Comparison of ENCODE assay signal across 19 cellular contexts in genomic region chr1:172673761-172674160, GRCh38. TPM values are rescaled to one million over a fixed set of nuclear protein-coding genes. Genes with fewer than 3 reads are reported as not detected.
"Had no signal": no experiment of that assay in that cellular context is flagged by ENCODE, and none has a peak within 500 bp of the region (broad histone marks: within the 10 kb centered on the region; RNA-seq: fewer than 3 reads in every experiment).

No MANE protein-coding gene starts in this region.

- H3K4me1 ChIP-seq: ascending aorta, lower lobe of right lung, prostate gland, testis had no signal

- H3K9me3 ChIP-seq: ascending aorta, lower lobe of right lung, prostate gland, testis had no signal

- H3K4me3 ChIP-seq: ascending aorta, lower lobe of right lung, prostate gland, testis had no signal

- H3K27me3 ChIP-seq: ascending aorta, testis had no signal

- H3K27ac ChIP-seq: ascending aorta, lower lobe of right lung, prostate gland, testis had no signal

- ATAC-seq: activated naive CD8-positive, alpha-beta T cell treated with anti-CD3 and anti-CD28 coated beads, Interleukin-2, amount 50 U/mL, for 24 hours; left cardiac atrium; lower lobe of right lung; naive thymus-derived CD8-positive, alpha-beta T cell; sciatic nerve; stimulated activated naive CD8-positive, alpha-beta T cell treated with anti-CD3 and anti-CD28 coated beads, Interleukin-15, Interleukin-2, amounts not matched to agents 100 U/mL and 50 U/mL, for 24 hours had no signal

- H3K36me3 ChIP-seq: ascending aorta, lower lobe of right lung, prostate gland had no signal

- DNase-seq: activated CD4-positive, alpha-beta T cell treated with anti-CD3 and anti-CD28 coated beads, Interleukin-2, amount 50 U/mL, for 48 hours; activated CD4-positive, CD25-positive, alpha-beta regulatory T cell treated with anti-CD3 and anti-CD28 coated beads, Interleukin-2, amount 50 U/mL, for 72 hours; activated CD8-positive, alpha-beta memory T cell treated with anti-CD3 and anti-CD28 coated beads, Interleukin-2, amount 50 U/mL, for 4 hours; activated naive CD4-positive, alpha-beta T cell treated with Interleukin-2 at 50 U/mL for 16 hours; activated naive CD8-positive, alpha-beta T cell treated with anti-CD3 and anti-CD28 coated beads, Interleukin-2, amount 50 U/mL, for 24 hours; caudate nucleus; hypothalamus; left cardiac atrium; lower lobe of right lung; naive thymus-derived CD8-positive, alpha-beta T cell; nucleus accumbens; stimulated activated CD4-positive, alpha-beta T cell treated with anti-CD3 and anti-CD28 coated beads, Interleukin-12 subunit alpha, Interleukin-12 subunit beta, amount 100 ng/mL, for 4 hours; stimulated activated naive CD8-positive, alpha-beta T cell treated with anti-CD3 and anti-CD28 coated beads, Interleukin-15, Interleukin-2, amounts not matched to agents 100 U/mL and 50 U/mL, for 24 hours; testis had no signal

RNA-seq across cellular contexts. Expression of gene FASLG, which starts 14.9 kb away (rescaled TPM):
- total RNA-seq: ascending aorta, epithelial cell of proximal tubule, glomerular endothelial cell, prostate gland, testis had no signal
